11 cellular contexts compared by ENCODE assay signal in the genomic region with DNA sequence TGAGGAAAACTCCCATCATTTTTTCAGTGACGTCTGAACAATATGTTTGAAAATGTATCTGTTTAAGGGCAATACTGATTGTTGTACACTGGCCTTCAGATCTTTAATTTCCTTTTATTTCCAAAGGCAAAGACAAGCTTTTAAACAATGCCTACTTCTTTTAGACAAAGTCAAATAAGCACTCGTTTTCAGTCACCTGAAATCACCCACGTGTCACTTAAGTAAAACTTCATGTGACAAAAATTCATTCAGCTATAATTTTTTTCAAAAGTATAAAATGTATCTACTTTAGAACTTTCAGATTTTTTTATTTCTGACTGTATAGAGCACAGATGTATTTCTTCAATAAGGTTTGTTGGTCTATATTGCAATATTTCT.
DNase-seq lines count a peak whose midpoint lies in the region; ATAC-seq and TF ChIP-seq lines count a peak whose summit lies in the region.
"Had no signal": no experiment of that assay in that cellular context is flagged by ENCODE, and none has a peak within 500 bp of the region (broad histone marks: within the 10 kb centered on the region; RNA-seq: fewer than 3 reads in every experiment).

No MANE protein-coding gene starts in this region.

- H3K27me3 ChIP-seq in heart left ventricle: no peaks in the 10 kb centered on the region
- H3K27me3 ChIP-seq: ascending aorta, ovary had no signal

- H3K27ac ChIP-seq in heart left ventricle (peak overlapping the region; percentile 24 to 97 (median 91)), mesodermal cell (ENCODE audit: low read depth, low read length, severe bottlenecking) (no peak overlapping the region)
- H3K27ac ChIP-seq: ovary had no signal

- peak overlapping the region; percentile 84 for H3K4me3 Mint-ChIP-seq in type B pancreatic cell
- no peak overlapping the region for H3K4me3 Mint-ChIP-seq in activated T-cell treated with anti-CD3 and anti-CD28 coated beads, Interleukin-2, amount 50 U/mL, for 24 hours

- no peaks in the 10 kb centered on the region for H3K36me3 Mint-ChIP-seq in type B pancreatic cell
- H3K36me3 Mint-ChIP-seq in activated T-cell treated with anti-CD3 and anti-CD28 coated beads, Interleukin-2, amount 50 U/mL, for 24 hours (ENCODE audit: low read depth): no peaks in the 10 kb centered on the region
- H3K36me3 Mint-ChIP-seq: T-cell had no signal

- 10 to 21% (median 19%) methylated on average over 3 of the region's 3 CpGs for WGBS in heart left ventricle, 4 donors
- no CpG with 5 or more reads among the region's 3 CpGs for WGBS in mesodermal cell (ENCODE audit: insufficient coverage in 2 of 2), 2 experiments

- peaks cover 21% of the 10 kb centered on the region for H3K4me1 Mint-ChIP-seq in type B pancreatic cell (ENCODE audit: unreplicated experiment)
- H3K4me1 Mint-ChIP-seq in activated T-cell treated with anti-CD3 and anti-CD28 coated beads, Interleukin-2, amount 50 U/mL, for 24 hours (ENCODE audit: low read depth): peaks cover 6% of the 10 kb centered on the region

- ATAC-seq in heart left ventricle: no peak
- no peak for ATAC-seq in left ventricle myocardium superior
- ATAC-seq: T-cell had no signal

- no peak for TF ChIP-seq POLR2A in heart left ventricle (IDR thresholded peaks at IDR 0.05)

- intact Hi-C loops in heart left ventricle (cut with DNase I): loop anchor here in 7 of 10 donors (2.0 to 5.0 kb wide), 5 partner anchors 27 to 129 kb away; no protein-coding TSS in a partner anchor
- intact Hi-C loops in left ventricle myocardium superior (cut with micrococcal nuclease): loop anchor here (5.0 to 10.0 kb wide), 2 partner anchors 77 to 129 kb away; no protein-coding TSS in a partner anchor

- no peaks in the 10 kb centered on the region for H3K36me3 ChIP-seq in heart left ventricle
- no peaks in the 10 kb centered on the region for H3K36me3 ChIP-seq in mesodermal cell (ENCODE audit: control insufficient read depth, insufficient read depth, low read length)
- H3K36me3 ChIP-seq: ascending aorta, ovary had no signal

- no peaks in the 10 kb centered on the region for H3K9me3 ChIP-seq in heart left ventricle
- H3K9me3 ChIP-seq in mesodermal cell (ENCODE audit: control insufficient read depth, low read length): no peaks in the 10 kb centered on the region
- H3K9me3 ChIP-seq: ascending aorta, ovary had no signal

- H3K4me1 ChIP-seq in heart left ventricle (peaks cover 0 to 50% (median 19%) of the 10 kb centered on the region in 12 donors), mesodermal cell (ENCODE audit: control insufficient read depth, insufficient read depth, low read length, poor library complexity, severe bottlenecking) (peaks cover 8% of the 10 kb centered on the region)

- DNase-seq in heart left ventricle (no peak), left ventricle myocardium superior (no peak), cardiac fibroblast (ENCODE audit: low read depth in 2 of 2) (no peak), type B pancreatic cell (ENCODE audit: extremely low spot score, unreplicated experiment) (no peak), DMS79 treated with DMSO at 0.1 percent for 48 hours (lab: John Stamatoyannopoulos, UW) (no peak), NCI-H774 (lab: John Stamatoyannopoulos, UW) (no peak)
- no peak for DNase-seq in activated T-cell treated with anti-CD3 and anti-CD28 coated beads, Interleukin-2, amount 50 U/mL, for 24 hours
- DNase-seq: ovary, T-cell had no signal

- peaks cover 5% of the 10 kb centered on the region for H3K9me3 Mint-ChIP-seq in type B pancreatic cell
- no peaks in the 10 kb centered on the region for H3K9me3 Mint-ChIP-seq in activated T-cell treated with anti-CD3 and anti-CD28 coated beads, Interleukin-2, amount 50 U/mL, for 24 hours
- H3K9me3 Mint-ChIP-seq: T-cell had no signal

- TF ChIP-seq CTCF in heart left ventricle (IDR thresholded peaks at IDR 0.05) (no peak), cardiac fibroblast (IDR thresholded peaks at IDR 0.05; ENCODE audit: low read depth, low read length) (no peak), type B pancreatic cell (conservative IDR thresholded peaks at IDR 0.05) (no peak)

- H3K27me3 Mint-ChIP-seq in type B pancreatic cell: peaks cover 4% of the 10 kb centered on the region
- peaks cover 70% of the 10 kb centered on the region for H3K27me3 Mint-ChIP-seq in activated T-cell treated with anti-CD3 and anti-CD28 coated beads, Interleukin-2, amount 50 U/mL, for 24 hours

- H3K4me3 ChIP-seq in heart left ventricle (peak overlapping the region; percentile 28 to 90 (median 75)), cardiac fibroblast (replicated peaks in 1 of 2; ENCODE audit: low read depth in 2 of 2, low read length in 2 of 2) (peak overlapping the region; percentile 7 to 75), mesodermal cell (ENCODE audit: extremely low read depth, insufficient read depth, low read length, poor library complexity, severe bottlenecking) (peak overlapping the region; percentile 83)
- H3K4me3 ChIP-seq: ovary had no signal

- H3K27ac Mint-ChIP-seq in type B pancreatic cell: peak overlapping the region; percentile 96
- H3K27ac Mint-ChIP-seq in activated T-cell treated with anti-CD3 and anti-CD28 coated beads, Interleukin-2, amount 50 U/mL, for 24 hours: no peak overlapping the region
- H3K27ac Mint-ChIP-seq: T-cell had no signal
